In genomic region chr1:207751790-207752455, GRCh38 we compare ENCODE assay signal across 1 cellular context.
TF ChIP-seq lines count a peak whose summit lies in the region.

Gene CD46 (plus strand): TSS chr1:207752054. CDS start chr1:207752213, 159 bp downstream.

TF ChIP-seq in HepG2, 621 proteins besides CTCF, POLR2A, EP300 and RAD21 (continued from another document and continues in another):
- TF ChIP-seq UBTF (CRISPR knock-in tag; IDR thresholded peaks at IDR 0.05) (peak; percentile 59; the same call in 1 of the 2 replicates), HMGXB4 (CRISPR knock-in tag; IDR thresholded peaks at IDR 0.05; ENCODE audit: borderline replicate concordance in 1 of 2, low read depth in 1 of 2) (peak; percentile 37 to 73; a peak in 2 of 4 replicates), ZNF282 (IDR thresholded peaks at IDR 0.05; ENCODE audit: partially characterized antibody) (no peak), ZNF501 (CRISPR knock-in tag; IDR thresholded peaks at IDR 0.05) (peak; percentile 79), ZNF407 (CRISPR knock-in tag; IDR thresholded peaks at IDR 0.05; ENCODE audit: not compliant biosample characterization) (peak; percentile 76), FOXK2 (IDR thresholded peaks at IDR 0.05) (no peak), ZNF891 (CRISPR knock-in tag; IDR thresholded peaks at IDR 0.05) (peak; percentile 6; the same call in 1 of the 2 replicates), TIGD3 (CRISPR knock-in tag; IDR thresholded peaks at IDR 0.05; ENCODE audit: borderline replicate concordance) (no peak), ZSCAN9 (CRISPR knock-in tag; IDR thresholded peaks at IDR 0.05; ENCODE audit: borderline replicate concordance) (peak; percentile 60; the same call in 1 of the 2 replicates), ZNF841 (CRISPR knock-in tag; IDR thresholded peaks at IDR 0.05; ENCODE audit: borderline replicate concordance) (no peak), KDM2A (CRISPR knock-in tag; IDR thresholded peaks at IDR 0.05; ENCODE audit: borderline replicate concordance, low read depth) (peak; percentile 76; the same call in 1 of the 2 replicates), TOE1 (CRISPR knock-in tag; IDR thresholded peaks at IDR 0.05) (no peak), ZNF10 (CRISPR knock-in tag; IDR thresholded peaks at IDR 0.05; ENCODE audit: borderline replicate concordance, low read depth) (no peak), ZFP91 (CRISPR knock-in tag; IDR thresholded peaks at IDR 0.05; ENCODE audit: borderline replicate concordance) (peak; percentile 81), RBFOX2 (IDR thresholded peaks at IDR 0.05; ENCODE audit: low read depth, low read length) (peak; percentile 96), ZNF383 (CRISPR knock-in tag; IDR thresholded peaks at IDR 0.05; ENCODE audit: borderline replicate concordance) (no peak), SIN3B (IDR thresholded peaks at IDR 0.05; ENCODE audit: low read length) (no peak), ZNF335 (CRISPR knock-in tag; IDR thresholded peaks at IDR 0.05) (peak; percentile 60; the same call in 1 of the 2 replicates), GLMP (CRISPR knock-in tag; IDR thresholded peaks at IDR 0.05; ENCODE audit: borderline replicate concordance) (no peak), NFYC (CRISPR knock-in tag; IDR thresholded peaks at IDR 0.05) (peak; percentile 90), TEF (CRISPR knock-in tag; IDR thresholded peaks at IDR 0.05) (no peak), ZNF510 (CRISPR knock-in tag; IDR thresholded peaks at IDR 0.05; ENCODE audit: low read depth) (peak; percentile 74; the same call in 1 of the 2 replicates), RBM39 (IDR thresholded peaks at IDR 0.05; ENCODE audit: low read depth, low read length, poor library complexity, severe bottlenecking) (peak; percentile 21), TFDP2 (CRISPR knock-in tag; IDR thresholded peaks at IDR 0.05) (peak; percentile 59; the same call in 1 of the 2 replicates), AGO2 (optimal IDR thresholded peaks at IDR 0.05; ENCODE audit: low read depth, low read length) (peak; percentile 88), PBX2 (CRISPR knock-in tag; IDR thresholded peaks at IDR 0.05) (no peak), AGO1 (IDR thresholded peaks at IDR 0.05; ENCODE audit: low read depth, low read length, poor library complexity, severe bottlenecking) (peak; percentile 62), ARNTL (CRISPR knock-in tag; IDR thresholded peaks at IDR 0.05) (no peak), MXD3 (CRISPR knock-in tag; IDR thresholded peaks at IDR 0.05) (peak; percentile 41; the same call in 1 of the 2 replicates), ZFY (CRISPR knock-in tag; IDR thresholded peaks at IDR 0.05) (peak; percentile 92), ZC3H4 (CRISPR knock-in tag; IDR thresholded peaks at IDR 0.05; ENCODE audit: borderline replicate concordance) (0 out of 2 replicates have a peak, but pooled peaks have one; percentile 17), ZNF557 (CRISPR knock-in tag; IDR thresholded peaks at IDR 0.05) (no peak), HNF1B (CRISPR knock-in tag; IDR thresholded peaks at IDR 0.05) (peak; percentile 36; the same call in 1 of the 2 replicates), ETV5 (CRISPR knock-in tag; IDR thresholded peaks at IDR 0.05; ENCODE audit: borderline replicate concordance) (peak; percentile 72), GTF2F1 (IDR thresholded peaks at IDR 0.05; ENCODE audit: low read length) (no peak)
